Comparison of ENCODE assay signal across 8 cellular contexts in the genomic region with DNA sequence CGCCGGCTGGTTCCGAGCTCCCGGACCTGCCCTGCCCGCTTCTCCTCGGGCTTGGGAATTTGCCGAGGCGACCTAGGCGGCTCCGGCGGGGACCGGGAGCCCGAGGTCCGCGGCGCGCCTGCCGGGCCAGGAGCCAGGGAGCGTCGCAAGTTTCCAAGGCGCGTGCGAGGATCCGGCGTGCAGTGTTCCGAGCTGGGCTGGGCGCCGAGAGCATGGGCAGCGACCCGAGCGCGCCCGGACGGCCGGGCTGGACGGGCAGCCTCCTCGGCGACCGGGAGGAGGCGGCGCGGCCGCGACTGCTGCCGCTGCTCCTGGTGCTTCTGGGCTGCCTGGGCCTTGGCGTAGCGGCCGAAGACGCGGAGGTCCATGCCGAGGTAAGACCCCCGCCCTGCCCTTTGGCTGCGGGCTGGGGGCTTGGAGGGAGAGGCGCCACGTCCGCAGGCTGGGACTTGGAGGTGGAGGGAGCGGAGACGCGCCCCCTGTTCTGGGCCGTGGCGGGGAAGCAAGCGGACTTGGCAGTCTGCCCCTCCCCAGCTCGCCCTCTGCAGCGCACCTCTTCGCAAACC. TPM values are rescaled to one million over a fixed set of nuclear protein-coding genes. Genes with fewer than 3 reads are reported as not detected.
A peak's percentile ranks its signal among the peaks of the same experiment; 100 is the strongest.
DNase-seq lines count a peak whose midpoint lies in the region; TF ChIP-seq lines count a peak whose summit lies in the region.

No MANE protein-coding gene starts in this region.

- H3K4me2 ChIP-seq in H9 (ENCODE audit: insufficient read depth, insufficient read length, low read length): peak overlapping the region; percentile 78

- TF ChIP-seq CTCF in Caco-2 (IDR thresholded peaks at IDR 0.05; ENCODE audit: insufficient read depth in 1 of 2, low read depth in 1 of 2, low read length in 1 of 2, severe bottlenecking in 1 of 2, unreplicated experiment in 1 of 2): no peak
- TF ChIP-seq CTCF in H9 (conservative IDR thresholded peaks at IDR 0.05): no peak
- TF ChIP-seq CTCF in type B pancreatic cell (conservative IDR thresholded peaks at IDR 0.05): peak; percentile 19

- H3K27me3 ChIP-seq in Caco-2 (replicated peaks; ENCODE audit: control insufficient read depth, insufficient read depth, low read length) (no peaks in the 10 kb centered on the region), H9 (ENCODE audit: insufficient read depth, low read length) (no peaks in the 10 kb centered on the region), SJSA1 (replicated peaks) (peaks cover 28% of the 10 kb centered on the region), duodenal mucosa (ENCODE audit: control insufficient read depth in 1 of 2, insufficient read depth in 2 of 2, low read length in 2 of 2) (no peaks in the 10 kb centered on the region)

- no peak overlapping the region for H3K4ac ChIP-seq in H9 (ENCODE audit: low read depth, low read length)

- BruUV-seq in Caco-2 (replicated peaks; lab: Mats Ljungman, UMichigan): no TSS peak

- WGBS in H9 (ENCODE audit: extremely low coverage, insufficient read length, low lambda C conversion rate): no CpG with 5 or more reads among the region's 65 CpGs

- no peak overlapping the region for H4K8ac ChIP-seq in H9 (replicated peaks; ENCODE audit: insufficient read length, low read depth, low read length)

- DNase-seq in Caco-2: peak in 1 of 2 experiments; percentile 71
- DNase-seq in H9: no peak
- DNase-seq in SJSA1 (ENCODE audit: low read depth in 1 of 2, low spot score in 2 of 2): no peak
- peak; percentile 43 to 64 for DNase-seq in lung microvascular endothelial cell (ENCODE audit: low read depth in 2 of 2)
- no peak for DNase-seq in type B pancreatic cell (ENCODE audit: extremely low spot score, unreplicated experiment)
- DNase-seq in globus pallidus (ENCODE audit: low spot score): no peak
- no peak for DNase-seq in COR-L47 (lab: John Stamatoyannopoulos, UW)

- H4K20me1 ChIP-seq in H9 (ENCODE audit: control insufficient read depth, insufficient read depth, insufficient read length): no peaks in the 10 kb centered on the region

- no peaks in the 10 kb centered on the region for H3K36me3 ChIP-seq in Caco-2 (ENCODE audit: control insufficient read depth, insufficient read depth, low read length)
- H3K36me3 ChIP-seq in SJSA1: peaks cover 6% of the 10 kb centered on the region
- H3K36me3 ChIP-seq in duodenal mucosa (ENCODE audit: control insufficient read depth in 1 of 2, insufficient read depth in 2 of 2, low read length in 2 of 2): no peaks in the 10 kb centered on the region

- no peaks in the 10 kb centered on the region for H3K27me3 Mint-ChIP-seq in Caco-2 (ENCODE audit: insufficient read depth, unreplicated experiment)
- peaks cover 12% of the 10 kb centered on the region for H3K27me3 Mint-ChIP-seq in H9 (ENCODE audit: low read depth)
- H3K27me3 Mint-ChIP-seq in type B pancreatic cell: peaks cover 26% of the 10 kb centered on the region

- H2BK12ac ChIP-seq in H9 (ENCODE audit: insufficient read length, low read depth, low read length): no peak overlapping the region

- no peak overlapping the region for H2BK5ac ChIP-seq in H9 (ENCODE audit: insufficient read length, low read length)

- H2BK20ac ChIP-seq in H9 (ENCODE audit: low read depth, low read length, poor library complexity, severe bottlenecking): no peak overlapping the region

- H3T11ph ChIP-seq in H9 (ENCODE audit: low read length): no peak overlapping the region

- no peak overlapping the region for H2AFZ ChIP-seq in H9 (ENCODE audit: low read length)

- H3K4me3 ChIP-seq in Caco-2 (ENCODE audit: low read depth, low read length) (peak overlapping the region; percentile 74), SJSA1 (peak overlapping the region; percentile 48), duodenal mucosa (ENCODE audit: low read depth in 1 of 2, low read length in 2 of 2) (peak overlapping the region; percentile 82 to 83)

- H3K9me3 ChIP-seq in Caco-2 (no peaks in the 10 kb centered on the region), H9 (ENCODE audit: control insufficient read depth, low read depth, low read length) (no peaks in the 10 kb centered on the region), SJSA1 (replicated peaks) (no peaks in the 10 kb centered on the region), duodenal mucosa (ENCODE audit: control insufficient read depth in 1 of 2, low read length in 2 of 2) (no peaks in the 10 kb centered on the region)

- H3K27ac ChIP-seq in H9 (ENCODE audit: insufficient read length, low read depth, low read length) (no peak overlapping the region), SJSA1 (no peak overlapping the region), duodenal mucosa (ENCODE audit: low read depth, low read length) (peak overlapping the region; percentile 83)

- no peak overlapping the region for H2BK15ac ChIP-seq in H9 (ENCODE audit: low read depth, low read length)

- intact Hi-C loops in Caco-2 (cut with micrococcal nuclease; ENCODE audit: unreplicated experiment): loop anchor here (1.0 to 10.0 kb wide), 2 partner anchors 37 to 729 kb away; no protein-coding TSS in a partner anchor

- H4K91ac ChIP-seq in H9 (ENCODE audit: insufficient read length, low read depth, low read length): no peak overlapping the region

- no peak overlapping the region for H3K56ac ChIP-seq in H9 (ENCODE audit: insufficient read length, low read depth, low read length)

- H2AK5ac ChIP-seq in H9 (ENCODE audit: insufficient read length, low read length): no peak overlapping the region

- H3K4me3 Mint-ChIP-seq in Caco-2 (ENCODE audit: unreplicated experiment) (peak overlapping the region; percentile 81), H9 (peak overlapping the region; percentile 73 to 87), type B pancreatic cell (peak overlapping the region; percentile 80)

- peaks cover 14% of the 10 kb centered on the region for H3K4me1 Mint-ChIP-seq in Caco-2 (ENCODE audit: low read depth, unreplicated experiment)
- H3K4me1 Mint-ChIP-seq in H9: peaks cover 46 to 56% of the 10 kb centered on the region in 2 experiments
- H3K4me1 Mint-ChIP-seq in type B pancreatic cell (ENCODE audit: unreplicated experiment): peaks cover 17% of the 10 kb centered on the region

- peaks cover 12% of the 10 kb centered on the region for H3K36me3 Mint-ChIP-seq in Caco-2 (ENCODE audit: insufficient read depth, unreplicated experiment)
- peaks cover 0 to 6% (median 5%) of the 10 kb centered on the region in 3 experiments; a peak in 4 of 7 replicates for H3K36me3 Mint-ChIP-seq in H9 (ENCODE audit: insufficient read depth in 1 of 3, low read depth in 3 of 3)
- no peaks in the 10 kb centered on the region for H3K36me3 Mint-ChIP-seq in type B pancreatic cell

- H3K9ac ChIP-seq in H9 (ENCODE audit: extremely low read depth, insufficient read length, low read length) (peak overlapping the region; percentile 3), duodenal mucosa (ENCODE audit: low read depth in 1 of 2, low read length in 2 of 2) (peak overlapping the region; percentile 59 to 82)

- H3K27ac Mint-ChIP-seq in Caco-2 (ENCODE audit: unreplicated experiment): no peak overlapping the region
- no peak overlapping the region for H3K27ac Mint-ChIP-seq in H9
- no peak overlapping the region for H3K27ac Mint-ChIP-seq in type B pancreatic cell

- H3K4me1 ChIP-seq in Caco-2: peaks cover 16% of the 10 kb centered on the region
- H3K4me1 ChIP-seq in H9 (ENCODE audit: insufficient read depth, low read length): peaks cover 18% of the 10 kb centered on the region; the same call in 1 of the 2 replicates
- peaks cover 43% of the 10 kb centered on the region for H3K4me1 ChIP-seq in SJSA1 (replicated peaks)
- peaks cover 59 to 70% of the 10 kb centered on the region in 2 donors for H3K4me1 ChIP-seq in duodenal mucosa (ENCODE audit: control insufficient read depth in 1 of 2, insufficient read depth in 2 of 2, low read length in 2 of 2)

- H4K5ac ChIP-seq in H9 (ENCODE audit: insufficient read length, low read depth, low read length): no peak overlapping the region

- peaks cover 2% of the 10 kb centered on the region for H3K79me1 ChIP-seq in H9 (ENCODE audit: insufficient read depth, low read depth, low read length, poor library complexity, severe bottlenecking)

- H2BK120ac ChIP-seq in H9 (ENCODE audit: low read depth, low read length, poor library complexity, severe bottlenecking): no peak overlapping the region

- peak overlapping the region; percentile 4; the same call in 1 of the 2 replicates for H3K14ac ChIP-seq in H9 (ENCODE audit: insufficient read depth, low read length)

- CTCF ChIA-PET in Caco-2 (lab: Charles Lee): interaction anchor here (0.6 to 2.0 kb wide), 5 partner anchors 24 to 103 kb away, joined by 3 to 14 read pairs (median 4); partner anchors contain the start of gene CFAP20

- H3K18ac ChIP-seq in H9 (ENCODE audit: insufficient read length, low read depth, low read length): no peak overlapping the region

- H3K79me2 ChIP-seq in H9 (ENCODE audit: insufficient read depth, low read length): peaks cover 2% of the 10 kb centered on the region; the same call in 1 of the 2 replicates

- no peak overlapping the region for H3K23ac ChIP-seq in H9 (ENCODE audit: insufficient read length, low read depth, low read length)

- H3K9me3 Mint-ChIP-seq in Caco-2 (ENCODE audit: unreplicated experiment) (no peaks in the 10 kb centered on the region), H9 (no peaks in the 10 kb centered on the region), type B pancreatic cell (no peaks in the 10 kb centered on the region)

- POLR2A ChIA-PET in Caco-2 (lab: Charles Lee): interaction anchor here (1.1 to 1.4 kb wide), 3 partner anchors 26 to 103 kb away, joined by 4 to 7 read pairs (median 6); partner anchors contain the start of genes CFAP20 and ZNF319

- H3K23me2 ChIP-seq in H9 (ENCODE audit: insufficient read length, low read depth, low read length, poor library complexity, severe bottlenecking): peaks cover 17% of the 10 kb centered on the region

RNA-seq across cellular contexts. Expression of gene MMP15, which starts 0.7 kb away (rescaled TPM):
- total RNA-seq in Caco-2 (2022) (27.0 and 27.3 TPM in 2 replicates), H9 (2021) (32.9 and 33.6 TPM in 2 replicates), lung microvascular endothelial cell (5.2 and 5.8 TPM in 2 replicates), type B pancreatic cell (ENCODE audit: low replicate concordance) (33.2 and 46.3 TPM in 2 replicates)
- total RNA-seq in SJSA1 (2014; rRNA removed; shearing (Covaris generic)): 1.2 and 1.9 TPM in 2 replicates

RNA-seq across cellular contexts. Expression of gene USB1, which starts 25.0 kb away (rescaled TPM):
- 90.5 and 91.2 TPM in 2 replicates for total RNA-seq in Caco-2 (2022)
- 65.0 and 65.6 TPM in 2 replicates for total RNA-seq in H9 (2021)
- 52.9 and 68.5 TPM in 2 replicates for total RNA-seq in SJSA1 (2014; rRNA removed; shearing (Covaris generic))
- 12.4 and 20.8 TPM in 2 replicates for total RNA-seq in lung microvascular endothelial cell
- total RNA-seq in type B pancreatic cell (ENCODE audit: low replicate concordance): 39.7 and 42.9 TPM in 2 replicates

RNA-seq across cellular contexts. Expression of gene ZNF319, which starts 25.8 kb away (rescaled TPM):
- 13.3 and 16.3 TPM in 2 replicates for total RNA-seq in Caco-2 (2022)
- total RNA-seq in H9 (2021): 5.6 and 6.6 TPM in 2 replicates
- total RNA-seq in SJSA1 (2014; rRNA removed; shearing (Covaris generic)): 1.5 and 4.3 TPM in 2 replicates
- 1.7 and 2.4 TPM in 2 replicates for total RNA-seq in lung microvascular endothelial cell
- 13.7 and 14.2 TPM in 2 replicates for total RNA-seq in type B pancreatic cell (ENCODE audit: low replicate concordance)

RNA-seq across cellular contexts. Expression of gene CNGB1, which starts 55.3 kb away (rescaled TPM):
- total RNA-seq in Caco-2 (2022): not detected in 2 replicates
- not detected in 2 replicates for total RNA-seq in H9 (2021)
- 0.13 TPM in 1 of 2 replicates, not detected in the other for total RNA-seq in SJSA1 (2014; rRNA removed; shearing (Covaris generic))
- total RNA-seq in lung microvascular endothelial cell: not detected in 2 replicates
- total RNA-seq in type B pancreatic cell (ENCODE audit: low replicate concordance): 0.19 and 2.3 TPM in 2 replicates

Comparison
In these comparisons a context has a peak if more than half of its experiments do, and no peak if none do; other contexts are left out.
1. DNase-seq: peak in lung microvascular endothelial cell (2 of 2); none in H9 (single experiment), SJSA1 (0 of 2), type B pancreatic cell (single experiment), globus pallidus (single experiment) and COR-L47 (single experiment).
2. Peak in every context shown above with its lines, with median percentiles within 50 percentile points of each other: H3K4me3 ChIP-seq and H3K4me3 Mint-ChIP-seq.